Comparison of ENCODE assay signal across 8 cellular contexts in genomic region chr2:46499392-46499785, GRCh38. TPM values are rescaled to one million over a fixed set of nuclear protein-coding genes. Genes with fewer than 3 reads are reported as not detected.
A peak's percentile ranks its signal among the peaks of the same experiment; 100 is the strongest.
DNase-seq lines count a peak whose midpoint lies in the region; ATAC-seq, FAIRE-seq and TF ChIP-seq lines count a peak whose summit lies in the region.

No MANE protein-coding gene starts in this region.

- no peak for ATAC-seq in memory B cell (ENCODE audit: low read depth)
- no peak for ATAC-seq in upper lobe of left lung (ENCODE audit: low FRiP score in 2 of 2)
- ATAC-seq in HG03108 (IDR thresholded peaks at IDR 0.05; ENCODE audit: unreplicated experiment) = no peak

- H3K9me3 Mint-ChIP-seq in activated T-cell treated with anti-CD3 and anti-CD28 coated beads, Interleukin-2, amount 50 U/mL, for 24 hours = no peaks in the 10 kb centered on the region
- no peaks in the 10 kb centered on the region for H3K9me3 Mint-ChIP-seq in memory B cell

- H3K9me3 ChIP-seq in upper lobe of left lung = no peaks in the 10 kb centered on the region

- no peaks in the 10 kb centered on the region for H3K36me3 Mint-ChIP-seq in activated T-cell treated with anti-CD3 and anti-CD28 coated beads, Interleukin-2, amount 50 U/mL, for 24 hours (ENCODE audit: low read depth)
- no peaks in the 10 kb centered on the region for H3K36me3 Mint-ChIP-seq in memory B cell

- H3K4me3 Mint-ChIP-seq in activated T-cell treated with anti-CD3 and anti-CD28 coated beads, Interleukin-2, amount 50 U/mL, for 24 hours = peak overlapping the region; percentile 84
- H3K4me3 Mint-ChIP-seq in memory B cell = peak overlapping the region; percentile 92

- H3K4me1 Mint-ChIP-seq in activated T-cell treated with anti-CD3 and anti-CD28 coated beads, Interleukin-2, amount 50 U/mL, for 24 hours (ENCODE audit: low read depth) = peaks cover 14% of the 10 kb centered on the region
- peaks cover 3% of the 10 kb centered on the region for H3K4me1 Mint-ChIP-seq in memory B cell

- no peaks in the 10 kb centered on the region for H3K36me3 ChIP-seq in bronchial epithelial cell (ENCODE audit: control insufficient read depth, insufficient read depth, low read length)
- no peaks in the 10 kb centered on the region for H3K36me3 ChIP-seq in upper lobe of left lung

- FAIRE-seq in bronchial epithelial cell (lab: Jason Lieb, UNC) = no peak

- H3K27me3 Mint-ChIP-seq in activated T-cell treated with anti-CD3 and anti-CD28 coated beads, Interleukin-2, amount 50 U/mL, for 24 hours = peaks cover 7% of the 10 kb centered on the region
- no peaks in the 10 kb centered on the region for H3K27me3 Mint-ChIP-seq in memory B cell

- no peak for TF ChIP-seq CTCF in bronchial epithelial cell (IDR thresholded peaks at IDR 0.05; ENCODE audit: insufficient read depth, low read length, severe bottlenecking)
- TF ChIP-seq CTCF in upper lobe of left lung (IDR thresholded peaks at IDR 0.05) = no peak

- peaks cover 6% of the 10 kb centered on the region for H3K27me3 ChIP-seq in bronchial epithelial cell (ENCODE audit: control insufficient read depth, insufficient read depth, low read length)
- H3K27me3 ChIP-seq in upper lobe of left lung = no peaks in the 10 kb centered on the region

- peak overlapping the region; percentile 44 for H3K4me3 ChIP-seq in bronchial epithelial cell (ENCODE audit: low read depth, low read length)
- H3K4me3 ChIP-seq in upper lobe of left lung = peak overlapping the region; percentile 26 to 54 (median 50)

- H3K27ac ChIP-seq in upper lobe of left lung = peak overlapping the region; percentile 64 to 85 (median 72)

- 22 to 24% methylated on average over 7 of the region's 7 CpGs for WGBS in upper lobe of left lung, 2 donors

- no peak for DNase-seq in activated T-cell treated with anti-CD3 and anti-CD28 coated beads, Interleukin-2, amount 50 U/mL, for 24 hours
- DNase-seq in activated T-cell treated with anti-CD3 and anti-CD28 coated beads, Interleukin-2, amount 50 U/mL, for 1 hour = no peak
- DNase-seq in bronchial epithelial cell (ENCODE audit: low read depth) (no peak), memory B cell (ENCODE audit: low spot score in 2 of 2) (no peak), upper lobe of left lung (no peak), NCI-H2227 (lab: John Stamatoyannopoulos, UW; ENCODE audit: unreplicated experiment) (no peak), RKO (ENCODE audit: low spot score) (no peak)

- H3K27ac Mint-ChIP-seq in activated T-cell treated with anti-CD3 and anti-CD28 coated beads, Interleukin-2, amount 50 U/mL, for 24 hours = no peak overlapping the region
- H3K27ac Mint-ChIP-seq in memory B cell = peak overlapping the region; percentile 93

- H3K4me1 ChIP-seq in upper lobe of left lung = peaks cover 3 to 10% (median 8%) of the 10 kb centered on the region in 4 donors

- TF ChIP-seq EP300 in upper lobe of left lung (IDR thresholded peaks at IDR 0.05) = no peak

- TF ChIP-seq POLR2A in upper lobe of left lung (IDR thresholded peaks at IDR 0.05) = no peak

RNA-seq across cellular contexts. Expression of gene TMEM247, which starts 20.0 kb away (rescaled TPM):
- total RNA-seq in bronchial epithelial cell = not detected in 2 replicates
- total RNA-seq in upper lobe of left lung = not detected

RNA-seq across cellular contexts. Expression of gene RHOQ, which starts 42.9 kb away (rescaled TPM):
- total RNA-seq in bronchial epithelial cell (24.2 and 30.6 TPM in 2 replicates), upper lobe of left lung (100 to 1,000 TPM in 1 of 6 donors, 10 to 100 TPM in 5; 50.3 to 118 (median 69.7) TPM)

RNA-seq across cellular contexts. Expression of gene ATP6V1E2, which starts 43.0 kb away (rescaled TPM):
- 9.2 and 11.8 TPM in 2 replicates for total RNA-seq in bronchial epithelial cell
- 10 to 100 TPM in 1 of 6 donors, 1 to 10 TPM in 5; 6.7 to 13.6 (median 7.8) TPM for total RNA-seq in upper lobe of left lung
